ENCODE assay signal across 20 cellular contexts in genomic region chr18:35205199-35205712, GRCh38.
"Had no signal": no experiment of that assay in that cellular context is flagged by ENCODE, and none has a peak within 500 bp of the region (broad histone marks: within the 10 kb centered on the region; RNA-seq: fewer than 3 reads in every experiment).

No MANE protein-coding gene starts in this region.

- H3K36me3 ChIP-seq: MG63 had no signal

- FAIRE-seq: HTR-8/SVneo had no signal

- H3K27ac ChIP-seq: HL-60, RWPE1 had no signal

- H3K4me3 ChIP-seq: MG63 had no signal

- DNase-seq: Karpas-422; KG1; MG63; NCI-H1092; NCI-H1105 treated with DMSO at 0.1 percent for 48 hours; NCI-H1417 treated with DMSO at 0.1 percent for 48 hours; NCI-H146; NCI-H1694 treated with DMSO at 0.1 percent for 48 hours; NCI-H1930; NCI-H2081; NCI-H2227 treated with DMSO at 0.1 percent for 48 hours; NCI-H524; NCI-H526 treated with DMSO at 0.1 percent for 48 hours; NCI-H748 treated with DMSO at 0.1 percent for 48 hours; NK-92 treated with Interleukin-12 subunit alpha and Interleukin-12 subunit beta, amount 100 ng/mL, for 24 hours; PC-3; SHP77 had no signal
